16 cellular contexts compared by ENCODE assay signal in the genomic region with DNA sequence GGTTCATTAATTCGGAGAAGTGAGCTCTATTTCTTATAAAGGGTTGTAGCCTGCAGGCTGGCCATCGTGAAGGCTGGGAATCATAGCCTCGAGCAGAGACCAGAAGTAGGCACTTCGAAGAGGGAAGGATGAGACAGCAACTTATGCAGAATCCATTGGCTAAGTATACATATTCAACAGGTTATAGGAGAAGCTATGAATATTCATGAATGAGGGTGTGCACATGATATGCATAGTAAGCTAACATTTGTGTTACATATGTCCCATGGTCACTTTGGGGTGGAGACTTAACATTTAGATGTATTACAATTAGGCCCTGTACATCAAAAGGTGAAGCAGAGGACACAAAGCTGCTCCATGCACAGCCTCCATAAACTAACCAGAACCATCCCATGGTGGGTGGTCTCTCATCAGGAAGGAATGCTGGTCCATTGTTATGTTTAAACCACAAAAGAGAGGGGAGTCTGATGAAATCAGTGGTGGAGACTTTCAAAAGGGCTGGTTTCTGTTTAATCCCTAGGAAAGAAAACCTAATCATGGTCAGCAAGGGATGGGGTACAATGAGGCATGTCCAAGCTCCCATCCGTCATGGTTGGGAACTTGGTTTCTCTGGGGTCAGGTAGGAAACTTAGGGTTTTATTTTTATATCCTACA.
DNase-seq lines count a peak whose midpoint lies in the region; ATAC-seq and TF ChIP-seq lines count a peak whose summit lies in the region.
"Had no signal": no experiment of that assay in that cellular context is flagged by ENCODE, and none has a peak within 500 bp of the region (broad histone marks: within the 10 kb centered on the region; RNA-seq: fewer than 3 reads in every experiment).

No MANE protein-coding gene starts in this region.

- H3K36me3 ChIP-seq in H7 (replicated peaks; ENCODE audit: control insufficient read depth, insufficient read depth, low read length): no peaks in the 10 kb centered on the region
- no peaks in the 10 kb centered on the region for H3K36me3 ChIP-seq in mesendoderm (ENCODE audit: control insufficient read depth, insufficient read depth, low read length)
- H3K36me3 ChIP-seq in uterus: no peaks in the 10 kb centered on the region

- H3K79me2 ChIP-seq in mesendoderm (ENCODE audit: control insufficient read depth, insufficient read depth, low read length): no peaks in the 10 kb centered on the region

- H2BK15ac ChIP-seq in mesendoderm (replicated peaks; ENCODE audit: low read depth): no peak overlapping the region

- no peak overlapping the region for H4K8ac ChIP-seq in mesendoderm (ENCODE audit: low read depth, low read length)

- H3K4me1 ChIP-seq in mesendoderm (ENCODE audit: control insufficient read depth, low read depth, low read length) (peaks cover 7% of the 10 kb centered on the region), uterus (no peaks in the 10 kb centered on the region)
- H3K4me1 ChIP-seq: A549 had no signal

- no peaks in the 10 kb centered on the region for H3K9me3 ChIP-seq in uterus
- H3K9me3 ChIP-seq: A549 had no signal

- H3K27me3 ChIP-seq in H7 (ENCODE audit: control insufficient read depth, insufficient read depth, low read length): no peaks in the 10 kb centered on the region
- H3K27me3 ChIP-seq in mesendoderm (ENCODE audit: insufficient read depth, low read length, poor library complexity): no peaks in the 10 kb centered on the region
- no peaks in the 10 kb centered on the region for H3K27me3 ChIP-seq in uterus

- no peaks in the 10 kb centered on the region for H3K4me1 Mint-ChIP-seq in progenitor cell of endocrine pancreas (ENCODE audit: low read depth)

- no peak overlapping the region for H3K9ac ChIP-seq in mesendoderm (ENCODE audit: low read length)

- peak overlapping the region; percentile 57 for H3K18ac ChIP-seq in mesendoderm (ENCODE audit: low read length)

- H3K4me3 Mint-ChIP-seq in progenitor cell of endocrine pancreas (ENCODE audit: low read depth): no peak overlapping the region

- H2AK5ac ChIP-seq in mesendoderm (ENCODE audit: low read length): no peak overlapping the region

- no peak overlapping the region for H2BK120ac ChIP-seq in mesendoderm (ENCODE audit: low read depth, low read length)

- TF ChIP-seq CTCF in epithelial cell of proximal tubule (conservative IDR thresholded peaks at IDR 0.05; ENCODE audit: low read depth, low read length) (no peak), uterus (IDR thresholded peaks at IDR 0.05) (no peak), progenitor cell of endocrine pancreas (IDR thresholded peaks at IDR 0.05; ENCODE audit: unreplicated experiment) (no peak)

- no peak overlapping the region for H3K27ac ChIP-seq in mesendoderm (ENCODE audit: low read depth, low read length)
- H3K27ac ChIP-seq in uterus: no peak overlapping the region
- H3K27ac ChIP-seq: A549, C4-2B had no signal

- H3K27me3 Mint-ChIP-seq in progenitor cell of endocrine pancreas: no peaks in the 10 kb centered on the region

- no peak for TF ChIP-seq POLR2A in uterus (IDR thresholded peaks at IDR 0.05)

- peak; percentile 13 for DNase-seq in H7
- peak; percentile 2 for DNase-seq in SW480 (ENCODE audit: low spot score)
- peak; percentile 3 for DNase-seq in epithelial cell of proximal tubule (ENCODE audit: low read depth)
- peak; percentile 88 for DNase-seq in mesendoderm
- no peak for DNase-seq in uterus
- no peak for DNase-seq in progenitor cell of endocrine pancreas (ENCODE audit: low spot score, unreplicated experiment)
- DNase-seq: GOT3, NCI-H1048, NCI-H2227 treated with DMSO at 0.1 percent for 48 hours, NCI-H526, OCI-M1, RPMI8226 had no signal

- no peak overlapping the region for H3K27ac Mint-ChIP-seq in progenitor cell of endocrine pancreas

- no peak overlapping the region for H3K4ac ChIP-seq in mesendoderm (ENCODE audit: low read depth, low read length)

- H2BK5ac ChIP-seq in mesendoderm (ENCODE audit: low read length): no peak overlapping the region

- H3K4me3 ChIP-seq in H7 (ENCODE audit: insufficient read depth, low read depth, low read length) (no peak overlapping the region), epithelial cell of proximal tubule (ENCODE audit: low read depth, low read length) (no peak overlapping the region), mesendoderm (ENCODE audit: low read length) (no peak overlapping the region), uterus (no peak overlapping the region)
- H3K4me3 ChIP-seq: A549 had no signal

- peaks cover 3% of the 10 kb centered on the region for H3K9me3 Mint-ChIP-seq in progenitor cell of endocrine pancreas (ENCODE audit: low read depth)

- no CpG with 5 or more reads among the region's 5 CpGs for WGBS in mesendoderm (ENCODE audit: extremely low coverage, insufficient coverage, low lambda C conversion rate)

- no peaks in the 10 kb centered on the region for H3K79me1 ChIP-seq in mesendoderm (ENCODE audit: low read length)

- no peak overlapping the region for H3K56ac ChIP-seq in mesendoderm (ENCODE audit: low read length)

- no peak overlapping the region for H4K5ac ChIP-seq in mesendoderm (ENCODE audit: low read length)

- intact Hi-C loops in uterus (cut with DNase I; ENCODE audit: low total_unique reads): no loop called here

- no peaks in the 10 kb centered on the region for H3K36me3 Mint-ChIP-seq in progenitor cell of endocrine pancreas (ENCODE audit: insufficient read depth)

- H3K23ac ChIP-seq in mesendoderm (ENCODE audit: low read length): no peak overlapping the region

- no peak overlapping the region for H3K4me2 ChIP-seq in mesendoderm (ENCODE audit: low read length)
- H3K4me2 ChIP-seq: A549 had no signal

- ATAC-seq in GM21423 (IDR thresholded peaks at IDR 0.05; ENCODE audit: unreplicated experiment) (no peak), GM18867 (IDR thresholded peaks at IDR 0.05; ENCODE audit: unreplicated experiment) (no peak)
- ATAC-seq: A549 had no signal

Comparison
In these comparisons a context has a peak if more than half of its experiments do, and no peak if none do; other contexts are left out.
1. DNase-seq: peak in H7 (single experiment), SW480 (single experiment), epithelial cell of proximal tubule (single experiment) and mesendoderm (single experiment); none in uterus (0 of 2) and progenitor cell of endocrine pancreas (single experiment).